ENCODE assay signal across 11 cellular contexts in the genomic region with DNA sequence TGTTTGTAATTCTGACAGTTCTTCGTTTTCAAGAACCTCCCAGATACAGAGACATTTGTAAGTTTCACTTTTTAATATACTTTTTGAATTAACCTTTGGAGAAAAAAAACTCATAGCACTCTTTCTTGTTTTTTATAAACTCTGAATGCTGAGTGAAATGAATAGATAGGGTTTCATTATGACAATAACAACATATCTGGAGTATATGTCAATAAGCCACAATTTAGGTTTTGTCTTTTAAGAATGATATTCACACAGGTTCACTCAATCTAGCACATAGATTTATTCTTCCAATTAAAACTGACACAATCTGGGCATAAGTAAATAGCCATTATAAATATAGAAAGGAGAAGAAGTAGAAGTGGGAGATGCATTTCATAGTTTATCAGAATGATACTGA. TPM values are rescaled to one million over a fixed set of nuclear protein-coding genes. Genes with fewer than 3 reads are reported as not detected.
"Had no signal": no experiment of that assay in that cellular context is flagged by ENCODE, and none has a peak within 500 bp of the region (broad histone marks: within the 10 kb centered on the region; RNA-seq: fewer than 3 reads in every experiment).

No MANE protein-coding gene starts in this region.

- H3K4me3 ChIP-seq: GM23248, GM23338, HAP-1 had no signal

- H3K36me3 ChIP-seq: HAP-1 had no signal

- FAIRE-seq: H1, H54 had no signal

- H3K4me3 Mint-ChIP-seq: GM23338, H9, HFFc6 had no signal

- H3K4me2 ChIP-seq: GM23338 had no signal

- H2AFZ ChIP-seq: GM23248, GM23338 had no signal

- H3K27ac ChIP-seq: GM23248 had no signal

- ATAC-seq: GM23338, HCT116 had no signal

- DNase-seq: GM23248, GOT3, H7, H9, HCEC 1CT, HFFc6 had no signal

- H3K9ac ChIP-seq: GM23248 had no signal

- H3K4me1 ChIP-seq: HAP-1 had no signal

- H3K9me3 ChIP-seq: HAP-1 had no signal

- H3K4me1 Mint-ChIP-seq: GM23338 had no signal

- H3K27ac Mint-ChIP-seq: GM23338, H9, HFFc6 had no signal

RNA-seq across cellular contexts. Expression of a gene that starts 21.7 kb away (rescaled TPM):
- total RNA-seq: H7 had no signal
- polyA plus RNA-seq: GM23248, GM23338 had no signal
